In the genomic region with DNA sequence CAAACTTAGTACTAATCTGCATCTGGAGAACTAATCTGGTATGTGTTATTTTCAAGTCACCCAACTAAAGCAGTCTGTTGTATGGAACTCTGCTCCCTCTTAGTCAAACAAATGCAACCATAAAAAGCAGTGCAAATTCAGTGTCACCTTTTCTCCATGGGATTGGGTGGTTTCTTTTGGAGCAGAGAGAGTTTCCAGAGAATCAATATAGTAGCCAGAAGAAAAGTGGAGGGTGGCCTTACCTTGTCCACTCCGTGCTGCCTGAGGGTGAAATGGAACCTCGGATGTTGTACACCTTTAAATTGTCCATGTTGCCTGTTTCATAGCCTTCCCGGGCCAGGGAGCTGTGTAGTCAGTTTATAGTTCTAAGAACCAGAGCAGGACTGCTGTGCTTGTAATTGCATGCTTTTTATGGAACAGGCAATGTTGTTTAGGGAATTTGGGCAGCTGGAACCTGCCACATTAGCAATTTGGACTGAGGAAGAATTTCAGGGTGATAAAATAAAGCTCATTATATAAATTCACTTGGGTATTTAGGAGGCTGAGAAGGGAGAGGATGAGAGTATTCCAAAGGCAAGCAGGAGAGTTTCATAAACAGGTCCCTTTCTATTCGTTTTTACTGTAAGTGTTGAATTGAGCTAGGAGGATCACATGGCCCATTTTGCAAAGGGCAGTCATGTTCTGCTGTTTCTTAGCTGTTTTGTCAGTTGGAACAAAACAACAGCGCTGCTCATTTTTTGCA, we compare ENCODE assay signal across 13 cellular contexts.
DNase-seq lines count a peak whose midpoint lies in the region; ATAC-seq and TF ChIP-seq lines count a peak whose summit lies in the region.
"Had no signal": no experiment of that assay in that cellular context is flagged by ENCODE, and none has a peak within 500 bp of the region (broad histone marks: within the 10 kb centered on the region; RNA-seq: fewer than 3 reads in every experiment).

No MANE protein-coding gene starts in this region.

- intact Hi-C loops in transverse colon (cut with DNase I; ENCODE audit: low total_unique reads) = no loop called here

- no peaks in the 10 kb centered on the region for H3K36me3 Mint-ChIP-seq in activated T-helper 17 cell treated with anti-CD3 and anti-CD28 coated beads, Interleukin-2, amount 50 U/mL, for 72 hours (ENCODE audit: low read depth)
- peaks cover 13% of the 10 kb centered on the region for H3K36me3 Mint-ChIP-seq in stimulated activated memory B cell treated with anti-CD40 and anti-IgM and Interleukin-4, amounts not matched to agents 10 μg/mL and 1 μg/mL and 100 μg/mL, for 72 hours

- no peaks in the 10 kb centered on the region for H4K20me1 ChIP-seq in osteoblast (ENCODE audit: insufficient read depth, low read length)

- no peaks in the 10 kb centered on the region for H3K9me3 Mint-ChIP-seq in activated T-helper 17 cell treated with anti-CD3 and anti-CD28 coated beads, Interleukin-2, amount 50 U/mL, for 72 hours
- H3K9me3 Mint-ChIP-seq in stimulated activated memory B cell treated with anti-CD40 and anti-IgM and Interleukin-4, amounts not matched to agents 10 μg/mL and 1 μg/mL and 100 μg/mL, for 72 hours = peaks cover 3% of the 10 kb centered on the region

- TF ChIP-seq CTCF in gastroesophageal sphincter (IDR thresholded peaks at IDR 0.05) (no peak), osteoblast (IDR thresholded peaks at IDR 0.05; ENCODE audit: extremely low read depth, low read depth, low read length) (no peak), transverse colon (IDR thresholded peaks at IDR 0.05) (no peak)

- H3K4me2 ChIP-seq in osteoblast (ENCODE audit: insufficient read depth, low read length) = peak overlapping the region; percentile 95

- peak overlapping the region; percentile 49 to 90 (median 80) for H3K27ac ChIP-seq in gastroesophageal sphincter
- H3K27ac ChIP-seq in osteoblast (ENCODE audit: low read depth, low read length) = peak overlapping the region; percentile 90
- peak overlapping the region; percentile 76 to 90 (median 90) for H3K27ac ChIP-seq in transverse colon

- H2AFZ ChIP-seq in osteoblast (ENCODE audit: low read length) = peak overlapping the region; percentile 65

- in situ Hi-C loops in transverse colon (cut with MboI; ENCODE audit: low pct_ligation_motif_present in 1 of 4, low pct_unique_long_range_greater_than_20kb in 1 of 4, low sequenced_read_pairs in 3 of 4) = loop anchor here in 1 of 4 donors (25.0 kb wide), 1 partner anchor 175 kb away; a partner anchor contains a TSS

- H3K27ac Mint-ChIP-seq in activated T-helper 17 cell treated with anti-CD3 and anti-CD28 coated beads, Interleukin-2, amount 50 U/mL, for 72 hours = peak overlapping the region; percentile 71
- H3K27ac Mint-ChIP-seq in stimulated activated memory B cell treated with anti-CD40 and anti-IgM and Interleukin-4, amounts not matched to agents 10 μg/mL and 1 μg/mL and 100 μg/mL, for 72 hours = no peak overlapping the region

- no peaks in the 10 kb centered on the region for H3K27me3 ChIP-seq in gastroesophageal sphincter
- no peaks in the 10 kb centered on the region for H3K27me3 ChIP-seq in osteoblast (ENCODE audit: insufficient read depth, low read length)
- no peaks in the 10 kb centered on the region for H3K27me3 ChIP-seq in transverse colon

- TF ChIP-seq POLR2A in gastroesophageal sphincter (IDR thresholded peaks at IDR 0.05) (no peak), transverse colon (IDR thresholded peaks at IDR 0.05) (no peak)

- no peaks in the 10 kb centered on the region for H3K27me3 Mint-ChIP-seq in activated T-helper 17 cell treated with anti-CD3 and anti-CD28 coated beads, Interleukin-2, amount 50 U/mL, for 72 hours
- no peaks in the 10 kb centered on the region for H3K27me3 Mint-ChIP-seq in stimulated activated memory B cell treated with anti-CD40 and anti-IgM and Interleukin-4, amounts not matched to agents 10 μg/mL and 1 μg/mL and 100 μg/mL, for 72 hours

- H3K4me1 ChIP-seq in gastroesophageal sphincter = peaks cover 7 to 53% (median 11%) of the 10 kb centered on the region in 3 donors
- peaks cover 30% of the 10 kb centered on the region for H3K4me1 ChIP-seq in osteoblast (ENCODE audit: insufficient read depth, low read length)
- H3K4me1 ChIP-seq in transverse colon = peaks cover 5 to 61% (median 31%) of the 10 kb centered on the region in 4 donors

- no peak overlapping the region for H3K4me3 Mint-ChIP-seq in activated T-helper 17 cell treated with anti-CD3 and anti-CD28 coated beads, Interleukin-2, amount 50 U/mL, for 72 hours
- H3K4me3 Mint-ChIP-seq in stimulated activated memory B cell treated with anti-CD40 and anti-IgM and Interleukin-4, amounts not matched to agents 10 μg/mL and 1 μg/mL and 100 μg/mL, for 72 hours = no peak overlapping the region
- H3K4me3 Mint-ChIP-seq: CD14-positive monocyte had no signal

- ATAC-seq in activated T-helper 17 cell treated with anti-CD3 and anti-CD28 coated beads, Interleukin-2, amount 50 U/mL, for 72 hours (replicated peaks) = no peak
- ATAC-seq in gastroesophageal sphincter = peak; percentile 16
- ATAC-seq in HG03159 (IDR thresholded peaks at IDR 0.05; ENCODE audit: unreplicated experiment) = no peak
- no peak for ATAC-seq in HG03135 (IDR thresholded peaks at IDR 0.05; ENCODE audit: unreplicated experiment)
- ATAC-seq in stimulated activated memory B cell treated with anti-CD40 and anti-IgM and Interleukin-4, amounts not matched to agents 10 μg/mL and 1 μg/mL and 100 μg/mL, for 72 hours = no peak

- H3K9me3 ChIP-seq in gastroesophageal sphincter (no peaks in the 10 kb centered on the region), osteoblast (ENCODE audit: low read depth, low read length) (no peaks in the 10 kb centered on the region), transverse colon (no peaks in the 10 kb centered on the region)

- TF ChIP-seq EP300 in gastroesophageal sphincter (IDR thresholded peaks at IDR 0.05) = no peak
- TF ChIP-seq EP300 in transverse colon (IDR thresholded peaks at IDR 0.05; ENCODE audit: low read depth) = peak; percentile 50

- DNase-seq in osteoblast (ENCODE audit: insufficient read length, low spot score, missing footprints) (no peak), transverse colon (no peak)
- DNase-seq: activated naive CD4-positive, alpha-beta T cell treated with anti-CD3 and anti-CD28 coated beads, Interleukin-2, amount 50 U/mL, for 16 hours; caudate nucleus; mammary epithelial cell; NCI-H1105 treated with DMSO at 0.1 percent for 48 hours; NCI-H345 had no signal

- H3K79me2 ChIP-seq in osteoblast (ENCODE audit: insufficient read depth, low read length) = peaks cover 4% of the 10 kb centered on the region

- WGBS in gastroesophageal sphincter (ENCODE audit: low coverage in 1 of 2), 2 donors = 33 to 35% methylated on average over 4 to 5 of the region's 5 CpGs
- 20 to 36% methylated on average over 4 to 5 of the region's 5 CpGs for WGBS in transverse colon (ENCODE audit: low coverage in 1 of 2), 2 donors

- H3K4me3 ChIP-seq in gastroesophageal sphincter (no peak overlapping the region), osteoblast (ENCODE audit: insufficient read depth, low read length) (no peak overlapping the region), transverse colon (no peak overlapping the region)

- no peaks in the 10 kb centered on the region for H3K36me3 ChIP-seq in gastroesophageal sphincter
- no peaks in the 10 kb centered on the region for H3K36me3 ChIP-seq in osteoblast (ENCODE audit: insufficient read depth, low read length)
- no peaks in the 10 kb centered on the region for H3K36me3 ChIP-seq in transverse colon

- H3K4me1 Mint-ChIP-seq in activated T-helper 17 cell treated with anti-CD3 and anti-CD28 coated beads, Interleukin-2, amount 50 U/mL, for 72 hours = peaks cover 22% of the 10 kb centered on the region
- peaks cover 17% of the 10 kb centered on the region for H3K4me1 Mint-ChIP-seq in stimulated activated memory B cell treated with anti-CD40 and anti-IgM and Interleukin-4, amounts not matched to agents 10 μg/mL and 1 μg/mL and 100 μg/mL, for 72 hours
